Comparison of ENCODE assay signal across 8 cellular contexts in genomic region chr7:33107136-33108066, GRCh38. TPM values are rescaled to one million over a fixed set of nuclear protein-coding genes. Genes with fewer than 3 reads are reported as not detected.
A peak's percentile ranks its signal among the peaks of the same experiment; 100 is the strongest.
DNase-seq lines count a peak whose midpoint lies in the region; ATAC-seq, FAIRE-seq and TF ChIP-seq lines count a peak whose summit lies in the region.

No MANE protein-coding gene starts in this region.

- no peak overlapping the region for H3K27ac ChIP-seq in PC-3 (ENCODE audit: low read length)
- no peak overlapping the region for H3K27ac ChIP-seq in K562 (ENCODE audit: extremely low read depth, low read depth, low read length)

- no peaks in the 10 kb centered on the region for H3K9me1 ChIP-seq in K562 (ENCODE audit: control insufficient read depth, insufficient read depth, low read length)

- H3K4me3 Mint-ChIP-seq in stimulated activated effector memory CD8-positive, alpha-beta T cell treated with anti-CD3 and anti-CD28 coated beads, Interleukin-12 subunit alpha, Interleukin-12 subunit beta, amount 100 ng/mL, for 72 hours, result peak overlapping the region; percentile 84

- TF ChIP-seq RAD21 in K562 (CRISPR knock-in tag; conservative IDR thresholded peaks at IDR 0.05 in 1 of 2, IDR thresholded peaks at IDR 0.05 in 1 of 2), result peak; percentile 66 to 73

- CTCF ChIA-PET in BJ (lab: Yijun Ruan, JAX) (interaction anchor here (0.7 to 4.9 kb wide), 27 partner anchors 8 to 617 kb away, joined by 3 to 49 read pairs (median 5); partner anchors contain the start of genes KBTBD2, LSM5 and NT5C3A), PC-3 (lab: Charles Lee) (interaction anchor here (0.6 to 1.7 kb wide), 13 partner anchors 29 to 380 kb away, joined by 3 to 9 read pairs (median 4); partner anchors contain the start of gene NT5C3A), K562 (lab: Yijun Ruan, JAX; ENCODE audit: low intra/inter-chr PET ratio) (interaction anchor here (0.7 to 1.6 kb wide), 5 partner anchors 261 to 893 kb away, joined by 3 to 5 read pairs (median 4); no protein-coding TSS in a partner anchor)

- no peaks in the 10 kb centered on the region for H3K9me2 ChIP-seq in PC-3 (replicated peaks; ENCODE audit: low read length)

- no peaks in the 10 kb centered on the region for H3K36me3 ChIP-seq in BJ (ENCODE audit: control insufficient read depth, insufficient read depth, low read length)
- peaks cover 7% of the 10 kb centered on the region; the same call in 1 of the 2 replicates for H3K36me3 ChIP-seq in PC-3 (ENCODE audit: low read depth, low read length)
- H3K36me3 ChIP-seq in K562 (ENCODE audit: control insufficient read depth, insufficient read depth, low read length), result peaks cover 25% of the 10 kb centered on the region

- peaks cover 57% of the 10 kb centered on the region for H3K79me2 ChIP-seq in PC-3 (ENCODE audit: low read length)
- peaks cover 67% of the 10 kb centered on the region for H3K79me2 ChIP-seq in K562 (ENCODE audit: control insufficient read depth, insufficient read depth, low read length)

- H3K9me3 ChIP-seq in PC-3 (ENCODE audit: low read length) (no peaks in the 10 kb centered on the region), K562 (replicated peaks; ENCODE audit: control insufficient read depth, insufficient read depth, low read depth, low read length) (no peaks in the 10 kb centered on the region)

- TF ChIP-seq CTCF in BJ (IDR thresholded peaks at IDR 0.05; ENCODE audit: insufficient read depth, low read depth, low read length), result peak; percentile 58
- TF ChIP-seq CTCF in GM13976 (IDR thresholded peaks at IDR 0.05; ENCODE audit: borderline replicate concordance, control extremely low read depth, extremely low read depth, insufficient read depth, missing control alignments), result peak; percentile 57
- TF ChIP-seq CTCF in PC-3 (conservative IDR thresholded peaks at IDR 0.05; ENCODE audit: low read depth, low read length), result peak; percentile 71
- peak; percentile 52 to 69 (median 64) for TF ChIP-seq CTCF in K562 (IDR thresholded peaks at IDR 0.05 in 2 of 3, conservative IDR thresholded peaks at IDR 0.05 in 1 of 3; ENCODE audit: insufficient read depth in 2 of 3, low read depth in 1 of 3, low read length in 3 of 3)

- H3K36me3 Mint-ChIP-seq in stimulated activated effector memory CD8-positive, alpha-beta T cell treated with anti-CD3 and anti-CD28 coated beads, Interleukin-12 subunit alpha, Interleukin-12 subunit beta, amount 100 ng/mL, for 72 hours, result peaks cover 19% of the 10 kb centered on the region

- in situ Hi-C loops in GM13976 (cut with MboI; ENCODE audit: low sequenced_read_pairs, unreplicated experiment), result loop anchor here (25.0 kb wide), 2 partner anchors 320 to 620 kb away; partner anchors contain the start of genes AVL9 and LSM5
- in situ Hi-C loops in K562 (cut with MboI), result no loop called here

- no peaks in the 10 kb centered on the region for H4K20me1 ChIP-seq in PC-3 (ENCODE audit: low read length)
- peaks cover 12% of the 10 kb centered on the region; the same call in 1 of the 2 replicates for H4K20me1 ChIP-seq in K562 (replicated peaks; ENCODE audit: control insufficient read depth, insufficient read depth, low read length)

- peaks cover 26% of the 10 kb centered on the region for H3K4me1 Mint-ChIP-seq in stimulated activated effector memory CD8-positive, alpha-beta T cell treated with anti-CD3 and anti-CD28 coated beads, Interleukin-12 subunit alpha, Interleukin-12 subunit beta, amount 100 ng/mL, for 72 hours

- H3K4me2 ChIP-seq in PC-3 (ENCODE audit: low read length) (peak overlapping the region; percentile 96), K562 (ENCODE audit: insufficient read depth, low read length) (peak overlapping the region; percentile 88)

- intact Hi-C loops in PC-3 (cut with micrococcal nuclease) (loop anchor here (1.0 to 5.0 kb wide), 8 partner anchors 45 to 617 kb away; partner anchors contain the start of genes FKBP9, KBTBD2, LSM5 and NT5C3A), K562 (cut with micrococcal nuclease) (loop anchor here (1.0 kb wide), 2 partner anchors 261 to 342 kb away; no protein-coding TSS in a partner anchor)

- H3K4me1 ChIP-seq in PC-3 (ENCODE audit: insufficient read depth, low read length) (peaks cover 20% of the 10 kb centered on the region; the same call in 1 of the 2 replicates), K562 (replicated peaks in 1 of 2; ENCODE audit: control insufficient read depth in 2 of 2, insufficient read depth in 2 of 2, low read length in 2 of 2) (peaks cover 10 to 11% of the 10 kb centered on the region in 2 experiments; a peak in 4 of 5 replicates)

- FAIRE-seq in K562 (lab: Jason Lieb, UNC), result peak; percentile 80

- H3K9me3 Mint-ChIP-seq in stimulated activated effector memory CD8-positive, alpha-beta T cell treated with anti-CD3 and anti-CD28 coated beads, Interleukin-12 subunit alpha, Interleukin-12 subunit beta, amount 100 ng/mL, for 72 hours, result no peaks in the 10 kb centered on the region

- ATAC-seq in HG03442 (IDR thresholded peaks at IDR 0.05; ENCODE audit: unreplicated experiment) (peak; percentile 34), PC-3 (peak; percentile 34), K562 (peak; percentile 62)
- peak; percentile 37 for ATAC-seq in stimulated activated effector memory CD8-positive, alpha-beta T cell treated with anti-CD3 and anti-CD28 coated beads, Interleukin-12 subunit alpha, Interleukin-12 subunit beta, amount 100 ng/mL, for 72 hours

- POLR2A ChIA-PET in BJ (lab: Charles Lee) (interaction anchor here (1.0 kb wide), 1 partner anchor 45 kb away, joined by 3 read pairs; the partner anchor contains the start of gene NT5C3A), PC-3 (lab: Charles Lee; ENCODE audit: unreplicated experiment) (no interaction called here), K562 (lab: Yijun Ruan, JAX) (interaction anchor here (0.6 to 1.0 kb wide), 3 partner anchors 45 to 150 kb away, joined by 3 to 4 read pairs (median 3); partner anchors contain the start of genes FKBP9 and NT5C3A)

- no peak overlapping the region for H3K27ac Mint-ChIP-seq in stimulated activated effector memory CD8-positive, alpha-beta T cell treated with anti-CD3 and anti-CD28 coated beads, Interleukin-12 subunit alpha, Interleukin-12 subunit beta, amount 100 ng/mL, for 72 hours

- no peak for DNase-seq in BJ (ENCODE audit: low read depth)
- DNase-seq in GM13976 (ENCODE audit: low spot score), result peak; percentile 45
- peak; percentile 55 for DNase-seq in PC-3
- peak in 2 of 4 experiments; percentile 28 to 64 for DNase-seq in K562 (ENCODE audit: extremely low read depth in 1 of 4, low spot score in 3 of 4)
- peak; percentile 59 for DNase-seq in iris pigment epithelial cell (ENCODE audit: low read depth)
- DNase-seq in stimulated activated effector memory CD8-positive, alpha-beta T cell treated with anti-CD3 and anti-CD28 coated beads, Interleukin-12 subunit alpha, Interleukin-12 subunit beta, amount 100 ng/mL, for 72 hours (ENCODE audit: low spot score in 2 of 2), result no peak
- no peak for DNase-seq in HPDE6-E6E7 (ENCODE audit: extremely low spot score)

- no peaks in the 10 kb centered on the region for H3F3A ChIP-seq in PC-3 (ENCODE audit: low read length, unreplicated experiment)

- BruUV-seq in PC-3 (replicated peaks; lab: Mats Ljungman, UMichigan) (no TSS peak), K562 (replicated peaks; lab: Mats Ljungman, UMichigan) (no TSS peak)

- H3K27me3 ChIP-seq in BJ (ENCODE audit: control insufficient read depth, insufficient read depth, low read length) (no peaks in the 10 kb centered on the region), PC-3 (ENCODE audit: low read length) (no peaks in the 10 kb centered on the region), K562 (ENCODE audit: control insufficient read depth in 2 of 2, insufficient read depth in 2 of 2, low read length in 2 of 2) (no peaks in the 10 kb centered on the region)

- H3K4me3 ChIP-seq in BJ (ENCODE audit: low read depth, low read length), result peak overlapping the region; percentile 60
- H3K4me3 ChIP-seq in PC-3 (ENCODE audit: low read length), result peak overlapping the region; percentile 99
- H3K4me3 ChIP-seq in K562, result peak overlapping the region; percentile 99

- TF ChIP-seq POLR2A in K562 (conservative IDR thresholded peaks at IDR 0.05), result no peak

- H3K9ac ChIP-seq in PC-3 (ENCODE audit: low read length) (0 out of 2 replicates have a peak overlapping the region, but pooled peaks have one; percentile 80), K562 (ENCODE audit: insufficient read depth in 1 of 2, low read depth in 2 of 2, low read length in 2 of 2) (peak overlapping the region in 1 of 2 experiments; percentile 80; a peak in 1 of 4 replicates)

- no peak for TF ChIP-seq EP300 in K562 (IDR thresholded peaks at IDR 0.05; ENCODE audit: low read length)

- peak overlapping the region; percentile 93; the same call in 1 of the 2 replicates for H2AFZ ChIP-seq in PC-3 (ENCODE audit: low read length)
- no peak overlapping the region for H2AFZ ChIP-seq in K562 (ENCODE audit: low read depth, low read length)

- 52% methylated on average over 7 of the region's 7 CpGs for WGBS in K562 (ENCODE audit: insufficient coverage, low coverage, missing lambda C conversion rate)

RNA-seq across cellular contexts. Expression of gene RP9, which starts 1.8 kb away (rescaled TPM):
- polyA plus RNA-seq in BJ (2011; rRNA removed) (16.2 and 18.6 TPM in 2 replicates), K562 (2011; rRNA removed) (35.0 and 36.0 TPM in 2 replicates), K562 (2014; fragmentation: Illumina TruSeq; extraction: Trizol) (36.9 and 44.8 TPM in 2 replicates), K562 (2014; fragmentation: Nextera tagmentation; extraction: Ambion mirVana) (10 to 100 TPM; 10.7 to 11.1 TPM), K562 (2014; rRNA removed) (28.5 and 29.5 TPM in 2 replicates)
- polyA minus RNA-seq in BJ (2011; rRNA and poly(A)+ RNA removed), result 3.9 and 6.7 TPM in 2 replicates
- total RNA-seq in PC-3 (2014; rRNA removed) (24.6 and 33.9 TPM in 2 replicates), K562 (2014; rRNA removed) (34.0 and 35.6 TPM in 2 replicates), K562 (2014; rRNA removed; fragmentation: Illumina TruSeq; extraction: Trizol) (33.4 and 36.6 TPM in 2 replicates), K562 (2015; rRNA removed; fragmentation: Illumina TruSeq; extraction: Trizol) (33.0 and 35.2 TPM in 2 replicates), K562 (2021) (17.5 and 19.3 TPM in 2 replicates)
- total RNA-seq in K562 (2011; cell fraction: chromatin; rRNA removed; ENCODE audit: low replicate concordance), result 23.8 and 53.6 TPM in 2 replicates
- total RNA-seq in K562 (2011; cell fraction: nucleolus; rRNA removed), result 16.1 and 17.7 TPM in 2 replicates
- 25.6 and 35.3 TPM in 2 replicates for total RNA-seq in K562 (2011; cell fraction: nucleoplasm; rRNA removed)
- 15.8 and 21.0 TPM in 2 replicates for polyA plus RNA-seq in K562 (2011; cell fraction: cytosol; rRNA removed)
- polyA plus RNA-seq in K562 (2011; cell fraction: nucleus; rRNA removed), result 26.4 and 38.1 TPM in 2 replicates
- polyA plus RNA-seq in K562 (2012), result 23.7 and 24.2 TPM in 2 replicates
- polyA minus RNA-seq in K562 (2011; rRNA and poly(A)+ RNA removed), result 27.3 and 37.1 TPM in 2 replicates
- 10.5 and 11.0 TPM in 2 replicates for polyA minus RNA-seq in K562 (2011; cell fraction: cytosol; rRNA and poly(A)+ RNA removed)
- polyA minus RNA-seq in K562 (2011; cell fraction: nucleus; rRNA and poly(A)+ RNA removed), result 12.9 and 25.1 TPM in 2 replicates

RNA-seq across cellular contexts. Expression of gene BBS9, which starts 22.0 kb away (rescaled TPM):
- polyA plus RNA-seq in BJ (2011; rRNA removed) (6.5 and 10.9 TPM in 2 replicates), K562 (2011; rRNA removed) (1.6 and 3.3 TPM in 2 replicates), K562 (2014; fragmentation: Illumina TruSeq; extraction: Trizol) (2.0 and 2.2 TPM in 2 replicates), K562 (2014; fragmentation: Nextera tagmentation; extraction: Ambion mirVana) (1 to 10 TPM in 1 of 2 experiments, under 1 TPM in 1; 0.77 to 1.4 TPM), K562 (2014; rRNA removed) (3.0 and 3.7 TPM in 2 replicates)
- polyA minus RNA-seq in BJ (2011; rRNA and poly(A)+ RNA removed), result 22.2 and 25.6 TPM in 2 replicates
- total RNA-seq in PC-3 (2014; rRNA removed) (5.7 and 13.0 TPM in 2 replicates), K562 (2014; rRNA removed) (1.3 and 2.4 TPM in 2 replicates), K562 (2014; rRNA removed; fragmentation: Illumina TruSeq; extraction: Trizol) (2.2 and 2.5 TPM in 2 replicates), K562 (2015; rRNA removed; fragmentation: Illumina TruSeq; extraction: Trizol) (2.3 and 2.4 TPM in 2 replicates), K562 (2021) (2.1 and 3.1 TPM in 2 replicates)
- total RNA-seq in K562 (2011; cell fraction: chromatin; rRNA removed; ENCODE audit: low replicate concordance), result 3.9 and 7.5 TPM in 2 replicates
- 2.0 and 3.7 TPM in 2 replicates for total RNA-seq in K562 (2011; cell fraction: nucleolus; rRNA removed)
- total RNA-seq in K562 (2011; cell fraction: nucleoplasm; rRNA removed), result 4.2 TPM in 2 replicates
- polyA plus RNA-seq in K562 (2011; cell fraction: cytosol; rRNA removed), result 0.48 and 0.80 TPM in 2 replicates
- 2.0 TPM in 2 replicates for polyA plus RNA-seq in K562 (2011; cell fraction: nucleus; rRNA removed)
- polyA plus RNA-seq in K562 (2012), result 1.3 and 2.5 TPM in 2 replicates
- polyA minus RNA-seq in K562 (2011; rRNA and poly(A)+ RNA removed), result 3.2 and 4.3 TPM in 2 replicates
- 1.7 and 2.5 TPM in 2 replicates for polyA minus RNA-seq in K562 (2011; cell fraction: cytosol; rRNA and poly(A)+ RNA removed)
- 3.4 and 8.1 TPM in 2 replicates for polyA minus RNA-seq in K562 (2011; cell fraction: nucleus; rRNA and poly(A)+ RNA removed)

RNA-seq across cellular contexts. Expression of gene NT5C3A, which starts 44.8 kb away (rescaled TPM):
- polyA plus RNA-seq in BJ (2011; rRNA removed) (11.0 and 19.0 TPM in 2 replicates), K562 (2011; rRNA removed) (34.6 and 43.1 TPM in 2 replicates), K562 (2014; fragmentation: Illumina TruSeq; extraction: Trizol) (40.0 and 41.7 TPM in 2 replicates), K562 (2014; fragmentation: Nextera tagmentation; extraction: Ambion mirVana) (10 to 100 TPM; 18.6 to 27.0 TPM), K562 (2014; rRNA removed) (35.0 and 47.6 TPM in 2 replicates)
- polyA minus RNA-seq in BJ (2011; rRNA and poly(A)+ RNA removed), result 1.4 and 1.9 TPM in 2 replicates
- total RNA-seq in PC-3 (2014; rRNA removed) (34.3 and 35.0 TPM in 2 replicates), K562 (2014; rRNA removed) (42.9 and 45.1 TPM in 2 replicates), K562 (2014; rRNA removed; fragmentation: Illumina TruSeq; extraction: Trizol) (60.1 and 62.7 TPM in 2 replicates), K562 (2015; rRNA removed; fragmentation: Illumina TruSeq; extraction: Trizol) (38.8 and 43.4 TPM in 2 replicates), K562 (2021) (33.1 and 36.1 TPM in 2 replicates)
- 35.5 and 114 TPM in 2 replicates for total RNA-seq in K562 (2011; cell fraction: chromatin; rRNA removed; ENCODE audit: low replicate concordance)
- 28.3 and 40.7 TPM in 2 replicates for total RNA-seq in K562 (2011; cell fraction: nucleolus; rRNA removed)
- total RNA-seq in K562 (2011; cell fraction: nucleoplasm; rRNA removed), result 50.2 and 78.4 TPM in 2 replicates
- polyA plus RNA-seq in K562 (2011; cell fraction: cytosol; rRNA removed), result 4.3 and 11.8 TPM in 2 replicates
- polyA plus RNA-seq in K562 (2011; cell fraction: nucleus; rRNA removed), result 8.1 and 14.4 TPM in 2 replicates
- polyA plus RNA-seq in K562 (2012), result 32.9 and 39.1 TPM in 2 replicates
- polyA minus RNA-seq in K562 (2011; rRNA and poly(A)+ RNA removed), result 22.4 and 29.2 TPM in 2 replicates
- polyA minus RNA-seq in K562 (2011; cell fraction: cytosol; rRNA and poly(A)+ RNA removed), result 8.5 and 10.3 TPM in 2 replicates
- 12.5 and 20.1 TPM in 2 replicates for polyA minus RNA-seq in K562 (2011; cell fraction: nucleus; rRNA and poly(A)+ RNA removed)

Comparison
In these comparisons a context has a peak if more than half of its experiments do, and no peak if none do; other contexts are left out.
1. DNase-seq: peak in GM13976 (single experiment), PC-3 (single experiment) and iris pigment epithelial cell (single experiment); none in BJ (single experiment), stimulated activated effector memory CD8-positive, alpha-beta T cell treated with anti-CD3 and anti-CD28 coated beads, Interleukin-12 subunit alpha, Interleukin-12 subunit beta, amount 100 ng/mL, for 72 hours (0 of 2) and HPDE6-E6E7 (single experiment).
2. Peak in every context shown above with its lines, with median percentiles within 50 percentile points of each other: H3K4me3 ChIP-seq, CTCF ChIP-seq and ATAC-seq.